ENCODE assay signal across 30 cellular contexts in the genomic region with DNA sequence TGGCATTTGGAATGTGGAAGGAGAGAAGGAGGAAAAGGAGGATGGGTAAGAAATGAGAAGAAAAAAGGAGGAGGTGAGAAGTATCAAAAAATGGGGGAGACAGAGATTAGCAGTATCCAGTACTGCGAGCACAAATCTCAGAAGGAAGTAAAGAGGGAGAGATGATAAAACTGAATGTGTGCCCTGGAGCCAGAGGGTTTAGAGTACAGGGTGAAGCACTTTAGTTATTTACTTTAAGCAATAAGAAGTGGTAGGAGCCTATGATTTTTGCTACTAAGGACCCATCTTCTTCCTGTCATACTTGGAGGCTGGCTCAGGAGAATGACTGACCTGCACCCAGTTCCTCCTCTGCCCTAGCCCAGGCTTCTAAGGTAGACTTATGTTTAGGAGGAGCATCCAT.
"Had no signal": no experiment of that assay in that cellular context is flagged by ENCODE, and none has a peak within 500 bp of the region (broad histone marks: within the 10 kb centered on the region; RNA-seq: fewer than 3 reads in every experiment).

No MANE protein-coding gene starts in this region.

- H3K36me3 ChIP-seq: esophagus squamous epithelium, heart right ventricle, lower lobe of right lung, neutrophil, pancreas, prostate gland, right atrium auricular region, suprapubic skin, transverse colon, vagina had no signal

- H3K9me3 Mint-ChIP-seq: naive B cell; natural killer cell treated with Interleukin-12 subunit alpha and Interleukin-12 subunit beta and Interleukin-15 and Interleukin-18, amount 100 ng/mL, for 72 hours; neural crest cell; stimulated activated naive CD8-positive, alpha-beta T cell treated with anti-CD3 and anti-CD28 coated beads, Interleukin-15, amount 100 ng/mL, for 72 hours had no signal

- H3K27ac ChIP-seq: coronary artery, esophagus squamous epithelium, lower lobe of right lung, neutrophil, pancreas, prostate gland, right atrium auricular region, suprapubic skin, transverse colon, vagina had no signal

- H3K4me1 ChIP-seq: pancreas, prostate gland, right atrium auricular region, vagina had no signal

- H3K9me3 ChIP-seq: esophagus squamous epithelium, lower lobe of right lung, neutrophil, pancreas, prostate gland, right atrium auricular region, suprapubic skin, transverse colon, vagina had no signal

- H3K36me3 Mint-ChIP-seq: natural killer cell treated with Interleukin-12 subunit alpha and Interleukin-12 subunit beta and Interleukin-15 and Interleukin-18, amount 100 ng/mL, for 72 hours had no signal

- H3K4me1 Mint-ChIP-seq: neural crest cell had no signal

- H3K4me3 ChIP-seq: coronary artery, esophagus squamous epithelium, heart right ventricle, lower lobe of right lung, pancreas, prostate gland, right atrium auricular region, smooth muscle cell, suprapubic skin, transverse colon, vagina had no signal

- H3K4me3 Mint-ChIP-seq: naive B cell; natural killer cell treated with Interleukin-12 subunit alpha and Interleukin-12 subunit beta and Interleukin-15 and Interleukin-18, amount 100 ng/mL, for 72 hours; neural crest cell; stimulated activated naive CD8-positive, alpha-beta T cell treated with anti-CD3 and anti-CD28 coated beads, Interleukin-15, amount 100 ng/mL, for 72 hours had no signal

- DNase-seq: dermis blood vessel endothelial cell; effector memory CD4-positive, alpha-beta T cell; erythroblast; esophagus squamous epithelium; foreskin melanocyte; glutamatergic neuron; heart right ventricle; hippocampal formation; left cardiac atrium; left ventricle myocardium superior; lower lobe of right lung; naive B cell; pancreas; stimulated activated CD4-positive, alpha-beta T cell treated with anti-CD3 and anti-CD28 coated beads, Interleukin-12 subunit alpha, Interleukin-12 subunit beta, amount 100 ng/mL, for 4 hours; stimulated activated CD4-positive, alpha-beta T cell treated with anti-CD3 and anti-CD28 coated beads, Interleukin-1b, Interleukin-23, amount 100 ng/mL, for 48 hours; stimulated activated CD4-positive, alpha-beta T cell treated with anti-CD3 and anti-CD28 coated beads, Interleukin-4, amount 100 ng/mL, for 1 hour; stimulated activated CD8-positive, alpha-beta memory T cell treated with anti-CD3 and anti-CD28 coated beads, Interleukin-4, amount 100 ng/mL, for 48 hours; stimulated activated naive CD4-positive, alpha-beta T cell; stimulated activated naive CD8-positive, alpha-beta T cell treated with anti-CD3 and anti-CD28 coated beads, Interleukin-15, amount 100 ng/mL, for 72 hours; transverse colon had no signal

- H3K27ac Mint-ChIP-seq: natural killer cell treated with Interleukin-12 subunit alpha and Interleukin-12 subunit beta and Interleukin-15 and Interleukin-18, amount 100 ng/mL, for 72 hours; stimulated activated naive CD8-positive, alpha-beta T cell treated with anti-CD3 and anti-CD28 coated beads, Interleukin-15, amount 100 ng/mL, for 72 hours had no signal

- ATAC-seq: left cardiac atrium; left ventricle myocardium superior; natural killer cell treated with Interleukin-12 subunit alpha and Interleukin-12 subunit beta and Interleukin-15 and Interleukin-18, amount 100 ng/mL, for 72 hours; pancreas; sciatic nerve; stimulated activated naive CD8-positive, alpha-beta T cell treated with anti-CD3 and anti-CD28 coated beads, Interleukin-15, amount 100 ng/mL, for 72 hours had no signal

- H3K27me3 ChIP-seq: esophagus squamous epithelium, heart right ventricle, pancreas, right atrium auricular region, suprapubic skin, transverse colon, vagina had no signal
